In genomic region chr17:30454635-30455034, GRCh38 we compare ENCODE assay signal across 18 cellular contexts. TPM values are rescaled to one million over a fixed set of nuclear protein-coding genes. Genes with fewer than 3 reads are reported as not detected.
DNase-seq lines count a peak whose midpoint lies in the region; ATAC-seq and TF ChIP-seq lines count a peak whose summit lies in the region.
"Had no signal": no experiment of that assay in that cellular context is flagged by ENCODE, and none has a peak within 500 bp of the region (broad histone marks: within the 10 kb centered on the region; RNA-seq: fewer than 3 reads in every experiment).

No MANE protein-coding gene starts in this region.

- H3K4me1 Mint-ChIP-seq in endothelial cell (ENCODE audit: unreplicated experiment), result peaks cover 3% of the 10 kb centered on the region
- H3K4me1 Mint-ChIP-seq: CD8-positive, alpha-beta memory T cell; T-cell had no signal

- no peaks in the 10 kb centered on the region for H3K9me3 ChIP-seq in right cardiac atrium (ENCODE audit: control insufficient read depth, low read length)
- H3K9me3 ChIP-seq: SK-N-SH had no signal

- peak overlapping the region; percentile 42 for H3K4me3 Mint-ChIP-seq in endothelial cell (ENCODE audit: unreplicated experiment)
- H3K4me3 Mint-ChIP-seq: CD8-positive, alpha-beta memory T cell; HFFc6; T-cell had no signal

- intact Hi-C loops in right cardiac atrium (cut with DNase I), result no loop called here

- peaks cover 34% of the 10 kb centered on the region for H3K36me3 Mint-ChIP-seq in endothelial cell (ENCODE audit: low read depth, unreplicated experiment)

- no peaks in the 10 kb centered on the region for H3K4me1 ChIP-seq in foreskin keratinocyte
- H3K4me1 ChIP-seq in right cardiac atrium (ENCODE audit: control insufficient read depth, insufficient read depth, low read length), result no peaks in the 10 kb centered on the region

- TF ChIP-seq POLR2A in NB4 (IDR thresholded peaks at IDR 0.05; ENCODE audit: extremely low read depth, insufficient read length), result no peak

- no peak for TF ChIP-seq CTCF in HL-60 (IDR thresholded peaks at IDR 0.05; ENCODE audit: insufficient read depth, low read length)
- no peak for TF ChIP-seq CTCF in NB4 (IDR thresholded peaks at IDR 0.05; ENCODE audit: low read depth, low read length)
- no peak for TF ChIP-seq CTCF in endothelial cell (IDR thresholded peaks at IDR 0.05; ENCODE audit: unreplicated experiment)
- no peak for TF ChIP-seq CTCF in foreskin keratinocyte (conservative IDR thresholded peaks at IDR 0.05)

- ATAC-seq in HG03460 (IDR thresholded peaks at IDR 0.05; ENCODE audit: unreplicated experiment) (no peak), foreskin keratinocyte (no peak), right cardiac atrium (no peak)
- ATAC-seq: Panc1, T-cell had no signal

- H3K27ac ChIP-seq in HL-60 (replicated peaks) (no peak overlapping the region), foreskin keratinocyte (no peak overlapping the region), right cardiac atrium (ENCODE audit: low read length) (no peak overlapping the region)
- H3K27ac ChIP-seq: KMS-11 had no signal

- H3K4me3 ChIP-seq in HL-60 (replicated peaks; ENCODE audit: insufficient read depth, low read length) (no peak overlapping the region), NB4 (ENCODE audit: low read depth, low read length) (no peak overlapping the region), right cardiac atrium (ENCODE audit: low read length) (no peak overlapping the region)

- H3K27me3 ChIP-seq in HL-60 (ENCODE audit: insufficient read depth, poor library complexity, severe bottlenecking) (no peaks in the 10 kb centered on the region), foreskin keratinocyte (no peaks in the 10 kb centered on the region), right cardiac atrium (ENCODE audit: control insufficient read depth, insufficient read depth) (no peaks in the 10 kb centered on the region)

- H3K27me3 Mint-ChIP-seq in endothelial cell (ENCODE audit: unreplicated experiment), result peaks cover 2% of the 10 kb centered on the region
- H3K27me3 Mint-ChIP-seq: CD8-positive, alpha-beta memory T cell; T-cell had no signal

- DNase-seq in HL-60 (ENCODE audit: low read depth in 1 of 2, low spot score in 1 of 2) (peak; percentile 7 to 61), NB4 (ENCODE audit: low read depth) (peak; percentile 56), endothelial cell (ENCODE audit: low spot score) (no peak), AG08396 (ENCODE audit: low spot score) (no peak), foreskin keratinocyte (no peak), right cardiac atrium (no peak)
- DNase-seq: CD8-positive, alpha-beta memory T cell; DMS79; HFFc6; NCI-H1417 treated with DMSO at 0.1 percent for 48 hours; NCI-H1930; NCI-H446; NCI-H69; SK-N-SH; T-cell had no signal

- no peak overlapping the region for H3K27ac Mint-ChIP-seq in endothelial cell (ENCODE audit: unreplicated experiment)
- H3K27ac Mint-ChIP-seq: HFFc6, T-cell had no signal

- WGBS in right cardiac atrium, result 92% methylated on average over 4 of the region's 4 CpGs

- H3K9me3 Mint-ChIP-seq in endothelial cell (ENCODE audit: unreplicated experiment), result no peaks in the 10 kb centered on the region
- H3K9me3 Mint-ChIP-seq: CD8-positive, alpha-beta memory T cell; HFFc6; T-cell had no signal

RNA-seq across cellular contexts. Expression of gene GOSR1, which starts 22.6 kb away (rescaled TPM):
- total RNA-seq in endothelial cell (ENCODE audit: unreplicated experiment) (47.5 TPM), foreskin keratinocyte (33.6 TPM in 2 replicates), right cardiac atrium (10 to 100 TPM; 33.5 to 38.9 (median 36.0) TPM)
- polyA plus RNA-seq in foreskin keratinocyte (14.9 and 15.6 TPM in 2 replicates), right cardiac atrium (12.9 TPM)

Comparison
In these comparisons a context has a peak if more than half of its experiments do, and no peak if none do; other contexts are left out.
1. DNase-seq: peak in HL-60 (2 of 2) and NB4 (single experiment); none in endothelial cell (single experiment), AG08396 (single experiment), foreskin keratinocyte (0 of 2) and right cardiac atrium (0 of 3).